In genomic region chr19:14516746-14517438, GRCh38 we compare ENCODE assay signal across 8 cellular contexts. TPM values are rescaled to one million over a fixed set of nuclear protein-coding genes. Genes with fewer than 3 reads are reported as not detected.
DNase-seq lines count a peak whose midpoint lies in the region; ATAC-seq and TF ChIP-seq lines count a peak whose summit lies in the region.

No MANE protein-coding gene starts in this region.

- no peaks in the 10 kb centered on the region for H3K9me3 ChIP-seq in right atrium auricular region
- H3K9me3 ChIP-seq in liver (ENCODE audit: control insufficient read depth in 4 of 4, low read length in 3 of 4) = no peaks in the 10 kb centered on the region
- no peaks in the 10 kb centered on the region for H3K9me3 ChIP-seq in tibial nerve

- ATAC-seq in left cardiac atrium (no peak), GM19463 (IDR thresholded peaks at IDR 0.05; ENCODE audit: unreplicated experiment) (no peak)

- intact Hi-C loops in left cardiac atrium (cut with DNase I) = no loop called here

- TF ChIP-seq CTCF in right atrium auricular region (IDR thresholded peaks at IDR 0.05) (no peak), liver (IDR thresholded peaks at IDR 0.05; ENCODE audit: low read depth, low read length, missing input control) (no peak), tibial nerve (IDR thresholded peaks at IDR 0.05) (no peak)

- H3K36me3 ChIP-seq in right atrium auricular region (peaks cover 32% of the 10 kb centered on the region), liver (ENCODE audit: control insufficient read depth in 4 of 4, insufficient read depth in 3 of 4, low read depth in 1 of 4, low read length in 3 of 4) (peaks cover 8 to 22% (median 14%) of the 10 kb centered on the region in 4 donors), tibial nerve (peaks cover 0 to 31% (median 18%) of the 10 kb centered on the region in 3 donors)

- TF ChIP-seq RAD21 in liver (IDR thresholded peaks at IDR 0.05) = no peak

- DNase-seq in right atrium auricular region (ENCODE audit: low spot score) (no peak), left cardiac atrium (no peak), tibial nerve (ENCODE audit: low spot score in 2 of 2) (no peak), D341Med (ENCODE audit: low spot score) (no peak), NCI-H1694 treated with DMSO at 0.1 percent for 48 hours (lab: John Stamatoyannopoulos, UW) (no peak)

- H3K4me1 ChIP-seq in right atrium auricular region (peaks cover 0 to 43% of the 10 kb centered on the region in 2 donors), liver (ENCODE audit: control insufficient read depth in 4 of 4, insufficient read depth in 4 of 4, low read length in 3 of 4) (peaks cover 27 to 57% (median 36%) of the 10 kb centered on the region in 4 donors), tibial nerve (peaks cover 2 to 48% (median 33%) of the 10 kb centered on the region in 4 donors)

- TF ChIP-seq POLR2A in tibial nerve (IDR thresholded peaks at IDR 0.05) = no peak

- H3K27ac ChIP-seq in right atrium auricular region = peak overlapping the region; percentile 100
- peak overlapping the region; percentile 100 for H3K27ac ChIP-seq in angular gyrus (ENCODE audit: low read depth, low read length)
- H3K27ac ChIP-seq in liver (ENCODE audit: low read depth in 1 of 2, low read length in 2 of 2) = peak overlapping the region; percentile 98 to 100
- H3K27ac ChIP-seq in tibial nerve = peak overlapping the region; percentile 100

- H3K27me3 ChIP-seq in right atrium auricular region (no peaks in the 10 kb centered on the region), liver (ENCODE audit: control insufficient read depth in 4 of 4, insufficient read depth in 4 of 4, low read length in 3 of 4) (no peaks in the 10 kb centered on the region), tibial nerve (no peaks in the 10 kb centered on the region)

- H3K4me3 ChIP-seq in right atrium auricular region (peak overlapping the region; percentile 96 to 97), liver (ENCODE audit: low read depth in 1 of 3, low read length in 3 of 3) (peak overlapping the region; percentile 73 to 95 (median 87)), tibial nerve (peak overlapping the region; percentile 71 to 100 (median 92))

- H3K9ac ChIP-seq in liver (ENCODE audit: low read depth in 1 of 2, low read length in 2 of 2) = peak overlapping the region; percentile 69 to 96

- 9% methylated on average over 22 of the region's 22 CpGs for WGBS in liver
- 27 to 29% methylated on average over 22 of the region's 22 CpGs for WGBS in tibial nerve, 2 donors

- TF ChIP-seq EP300 in tibial nerve (IDR thresholded peaks at IDR 0.05) = no peak

TF ChIP-seq in liver, 16 proteins besides CTCF, POLR2A, EP300 and RAD21:
- TF ChIP-seq YY1 (IDR thresholded peaks at IDR 0.05) (peak; percentile 25), REST (IDR thresholded peaks at IDR 0.05) (no peak), HNF4A (conservative IDR thresholded peaks at IDR 0.05) (peak; percentile 5 to 46), GABPA (IDR thresholded peaks at IDR 0.05 in 1 of 2, conservative IDR thresholded peaks at IDR 0.05 in 1 of 2) (no peak)

RNA-seq across cellular contexts. Expression of gene DNAJB1, which starts 1.3 kb away (rescaled TPM):
- total RNA-seq in right atrium auricular region (10 to 100 TPM; 36.5 to 52.9 TPM), left cardiac atrium (10 to 100 TPM; 50.7 to 70.5 TPM), liver (10 to 100 TPM; 32.5 to 43.0 TPM), tibial nerve (100 to 1,000 TPM in 1 of 4 donors, 10 to 100 TPM in 3; 48.9 to 132 (median 73.9) TPM)
- 10 to 100 TPM; 29.4 to 36.5 TPM for polyA plus RNA-seq in liver

RNA-seq across cellular contexts. Expression of gene TECR, which starts 12.5 kb away (rescaled TPM):
- 10 to 100 TPM; 60.3 to 63.9 TPM for total RNA-seq in right atrium auricular region
- total RNA-seq in left cardiac atrium = 100 to 1,000 TPM in 1 of 2 donors, 10 to 100 TPM in 1; 85.7 to 108 TPM
- total RNA-seq in liver = 10 to 100 TPM; 26.4 to 35.3 TPM
- polyA plus RNA-seq in liver = 100 to 1,000 TPM in 1 of 2 donors, 10 to 100 TPM in 1; 86.3 to 157 TPM
- 10 to 100 TPM; 33.1 to 55.1 (median 43.6) TPM for total RNA-seq in tibial nerve

RNA-seq across cellular contexts. Expression of gene GIPC1, which starts 21.0 kb away (rescaled TPM):
- total RNA-seq in right atrium auricular region = 10 to 100 TPM; 49.6 to 58.2 TPM
- 10 to 100 TPM; 49.7 to 49.8 TPM for total RNA-seq in left cardiac atrium
- total RNA-seq in liver = 10 to 100 TPM; 18.4 to 31.7 TPM
- polyA plus RNA-seq in liver = 10 to 100 TPM; 19.4 to 34.5 TPM
- total RNA-seq in tibial nerve = 100 to 1,000 TPM in 3 of 4 donors, 10 to 100 TPM in 1; 61.8 to 122 (median 113) TPM

RNA-seq across cellular contexts. Expression of gene PTGER1, which starts 41.7 kb away (rescaled TPM):
- total RNA-seq in right atrium auricular region = not detected
- total RNA-seq in left cardiac atrium = under 1 TPM; 0.24 to 0.97 TPM
- total RNA-seq in liver = under 1 TPM in 1 of 2 donors, not detected in 1; 0.42 TPM
- under 1 TPM; 0.15 to 0.22 TPM for polyA plus RNA-seq in liver
- 1 to 10 TPM in 3 of 4 donors, under 1 TPM in 1; 0.90 to 5.9 (median 3.5) TPM for total RNA-seq in tibial nerve

RNA-seq across cellular contexts. Expression of gene NDUFB7, which starts 55.0 kb away (rescaled TPM):
- total RNA-seq in right atrium auricular region (100 to 1,000 TPM; 593 to 729 TPM), left cardiac atrium (100 to 1,000 TPM; 357 to 393 TPM), liver (100 to 1,000 TPM; 110 to 222 TPM), tibial nerve (100 to 1,000 TPM; 315 to 444 (median 398) TPM)
- polyA plus RNA-seq in liver = 100 to 1,000 TPM; 282 to 293 TPM
